23 cellular contexts compared by ENCODE assay signal in the genomic region with DNA sequence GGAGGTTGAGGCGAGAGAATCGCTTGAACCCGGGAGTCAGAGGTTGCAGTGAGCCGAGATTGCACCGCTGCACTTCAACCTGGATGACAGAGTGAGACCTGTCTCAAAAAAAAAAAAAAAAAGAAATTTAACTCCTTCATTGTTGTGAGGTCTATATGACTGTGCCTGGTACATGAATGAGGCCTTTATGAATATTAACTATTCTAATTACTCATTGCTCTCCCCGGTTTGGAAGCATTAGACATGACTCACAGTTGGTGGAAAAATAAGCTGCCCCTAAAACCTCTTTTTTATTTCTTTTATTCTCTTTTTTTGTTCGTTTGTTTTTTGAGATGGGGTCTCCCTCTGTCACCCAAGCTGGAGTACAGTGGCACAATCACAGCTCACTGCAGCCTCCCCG. TPM values are rescaled to one million over a fixed set of nuclear protein-coding genes. Genes with fewer than 3 reads are reported as not detected.
DNase-seq lines count a peak whose midpoint lies in the region; ATAC-seq, FAIRE-seq and TF ChIP-seq lines count a peak whose summit lies in the region.
"Had no signal": no experiment of that assay in that cellular context is flagged by ENCODE, and none has a peak within 500 bp of the region (broad histone marks: within the 10 kb centered on the region; RNA-seq: fewer than 3 reads in every experiment).

No MANE protein-coding gene starts in this region.

- peaks cover 0 to 4% (median 0%) of the 10 kb centered on the region in 8 donors for H3K9me3 Mint-ChIP-seq in CD4-positive, alpha-beta memory T cell
- H3K9me3 Mint-ChIP-seq: CD4-positive, alpha-beta T cell; IgD-negative memory B cell had no signal

- intact Hi-C loops in Right ventricle myocardium superior (cut with DNase I) = no loop called here
- intact Hi-C loops in CD4-positive, alpha-beta memory T cell (cut with micrococcal nuclease) = no loop called here

- no peaks in the 10 kb centered on the region for H3K36me3 Mint-ChIP-seq in CD4-positive, alpha-beta memory T cell
- H3K36me3 Mint-ChIP-seq: IgD-negative memory B cell had no signal

- no peaks in the 10 kb centered on the region for H3K79me2 ChIP-seq in osteoblast (ENCODE audit: insufficient read depth, low read length)

- TF ChIP-seq CTCF in right atrium auricular region (IDR thresholded peaks at IDR 0.05) (no peak), bronchial epithelial cell (IDR thresholded peaks at IDR 0.05; ENCODE audit: insufficient read depth, low read length, severe bottlenecking) (no peak), osteoblast (IDR thresholded peaks at IDR 0.05; ENCODE audit: extremely low read depth, low read depth, low read length) (no peak)

- peaks cover 2% of the 10 kb centered on the region for H4K20me1 ChIP-seq in osteoblast (ENCODE audit: insufficient read depth, low read length)

- H3K4me1 ChIP-seq in right atrium auricular region = peaks cover 0 to 8% of the 10 kb centered on the region in 2 donors
- no peaks in the 10 kb centered on the region for H3K4me1 ChIP-seq in osteoblast (ENCODE audit: insufficient read depth, low read length)
- H3K4me1 ChIP-seq in CD4-positive, alpha-beta memory T cell (ENCODE audit: insufficient read depth, low read length) = no peaks in the 10 kb centered on the region
- H3K4me1 ChIP-seq: A549, HAP-1 had no signal

- peaks cover 34 to 38% of the 10 kb centered on the region in 2 donors for H3K27me3 Mint-ChIP-seq in CD4-positive, alpha-beta memory T cell

- FAIRE-seq in bronchial epithelial cell (lab: Jason Lieb, UNC) = no peak
- FAIRE-seq: A549, GM12892, GM18507, H1, HepG2 had no signal

- DNase-seq in activated CD4-positive, CD25-positive, alpha-beta regulatory T cell (lab: John Stamatoyannopoulos, UW) = no peak
- DNase-seq in right atrium auricular region (ENCODE audit: low spot score) (no peak), Right ventricle myocardium superior (no peak), bronchial epithelial cell (ENCODE audit: low read depth) (peak; percentile 39), osteoblast (ENCODE audit: insufficient read length, low spot score, missing footprints) (peak; percentile 52)
- DNase-seq in CD4-positive, alpha-beta memory T cell = no peak
- DNase-seq: AML-193; Calu3; CD4-positive, alpha-beta T cell; DMS79 treated with DMSO at 0.1 percent for 48 hours had no signal

- no peak overlapping the region for H2AFZ ChIP-seq in osteoblast (ENCODE audit: low read length)

- peak; percentile 73 to 83 for ATAC-seq in activated CD4-positive, CD25-positive, alpha-beta regulatory T cell treated with anti-CD3 and anti-CD28 coated beads, Interleukin-2, amount 50 U/mL, for 24 hours
- no peak for ATAC-seq in Right ventricle myocardium superior (ENCODE audit: poor library complexity)
- no peak for ATAC-seq in GM18873 (IDR thresholded peaks at IDR 0.05; ENCODE audit: low FRiP score, unreplicated experiment)
- ATAC-seq: A549 had no signal

- H3K36me3 ChIP-seq in right atrium auricular region = peaks cover 19% of the 10 kb centered on the region
- no peaks in the 10 kb centered on the region for H3K36me3 ChIP-seq in bronchial epithelial cell (ENCODE audit: control insufficient read depth, insufficient read depth, low read length)
- H3K36me3 ChIP-seq in osteoblast (ENCODE audit: insufficient read depth, low read length) = no peaks in the 10 kb centered on the region
- no peaks in the 10 kb centered on the region for H3K36me3 ChIP-seq in CD4-positive, alpha-beta memory T cell (ENCODE audit: insufficient read depth, low read length)
- H3K36me3 ChIP-seq: HAP-1 had no signal

- CTCF ChIA-PET in CD4-positive, alpha-beta memory T cell (lab: Charles Lee; ENCODE audit: partially characterized antibody) = interaction anchor here (1.1 kb wide), 1 partner anchor 37 kb away, joined by 5 read pairs; no protein-coding TSS in a partner anchor

- H3K27me3 ChIP-seq in right atrium auricular region (peaks cover 0 to 4% of the 10 kb centered on the region in 2 donors), bronchial epithelial cell (ENCODE audit: control insufficient read depth, insufficient read depth, low read length) (peaks cover 24% of the 10 kb centered on the region), osteoblast (ENCODE audit: insufficient read depth, low read length) (peaks cover 31% of the 10 kb centered on the region)
- H3K27me3 ChIP-seq in CD4-positive, alpha-beta memory T cell (ENCODE audit: insufficient read depth, low read length) = peaks cover 8% of the 10 kb centered on the region

- H3K4me3 ChIP-seq in right atrium auricular region = no peak overlapping the region
- H3K4me3 ChIP-seq in bronchial epithelial cell (ENCODE audit: low read depth, low read length) = no peak overlapping the region
- no peak overlapping the region for H3K4me3 ChIP-seq in osteoblast (ENCODE audit: insufficient read depth, low read length)
- no peak overlapping the region for H3K4me3 ChIP-seq in CD4-positive, alpha-beta memory T cell (ENCODE audit: low read length in 2 of 2)
- H3K4me3 ChIP-seq: A549, HAP-1 had no signal

- H3K9me3 ChIP-seq in right atrium auricular region (no peaks in the 10 kb centered on the region), osteoblast (ENCODE audit: low read depth, low read length) (no peaks in the 10 kb centered on the region)
- no peaks in the 10 kb centered on the region for H3K9me3 ChIP-seq in CD4-positive, alpha-beta memory T cell (ENCODE audit: control insufficient read depth in 1 of 2, low read length in 2 of 2)
- H3K9me3 ChIP-seq: A549, HAP-1 had no signal

- H3K4me3 Mint-ChIP-seq in CD4-positive, alpha-beta memory T cell = no peak overlapping the region
- H3K4me3 Mint-ChIP-seq: CD4-positive, alpha-beta T cell; IgD-negative memory B cell had no signal

- POLR2A ChIA-PET in CD4-positive, alpha-beta memory T cell (lab: Charles Lee; ENCODE audit: partially characterized antibody) = no interaction called here

- H3K27ac ChIP-seq in right atrium auricular region (peak overlapping the region; percentile 72 to 94), osteoblast (ENCODE audit: low read depth, low read length) (no peak overlapping the region)
- no peak overlapping the region for H3K27ac ChIP-seq in CD4-positive, alpha-beta memory T cell (ENCODE audit: low read depth, low read length)
- H3K27ac ChIP-seq: 22Rv1, A549, C4-2B had no signal

- H3K4me1 Mint-ChIP-seq in CD4-positive, alpha-beta memory T cell = peaks cover 0 to 5% (median 2%) of the 10 kb centered on the region in 4 donors

- no peak overlapping the region for H3K27ac Mint-ChIP-seq in CD4-positive, alpha-beta memory T cell
- H3K27ac Mint-ChIP-seq: CD4-positive, alpha-beta T cell; IgD-negative memory B cell had no signal

- H3K4me2 ChIP-seq in osteoblast (ENCODE audit: insufficient read depth, low read length) = no peak overlapping the region
- H3K4me2 ChIP-seq: A549 had no signal

RNA-seq across cellular contexts. Expression of gene NPPB, which starts 3.3 kb away (rescaled TPM):
- total RNA-seq in right atrium auricular region = over 10,000 TPM in 1 of 2 donors, 1,000 to 10,000 TPM in 1; 1,081 to 10,488 TPM
- 5.1 TPM for total RNA-seq in Right ventricle myocardium superior
- total RNA-seq in bronchial epithelial cell = not detected in 2 replicates
- total RNA-seq in osteoblast = not detected in 2 replicates
- not detected for total RNA-seq in CD4-positive, alpha-beta memory T cell
- polyA plus RNA-seq in CD4-positive, alpha-beta memory T cell = not detected
- total RNA-seq: Calu3; CD4-positive, alpha-beta T cell; G401; HepG2 had no signal
- polyA plus RNA-seq: IgD-negative memory B cell had no signal

RNA-seq across cellular contexts. Expression of gene NPPA, which starts 7.8 kb away (rescaled TPM):
- over 10,000 TPM; 98,870 to 132,613 TPM for total RNA-seq in right atrium auricular region
- 25.3 TPM for total RNA-seq in Right ventricle myocardium superior
- total RNA-seq in bronchial epithelial cell = not detected in 2 replicates
- total RNA-seq in osteoblast = not detected in 2 replicates
- total RNA-seq in CD4-positive, alpha-beta memory T cell = not detected
- polyA plus RNA-seq in CD4-positive, alpha-beta memory T cell = not detected
- total RNA-seq: Calu3; CD4-positive, alpha-beta T cell; G401; H1; HepG2 had no signal
- polyA plus RNA-seq: A549, BJ, H1, HepG2, IgD-negative memory B cell had no signal

RNA-seq across cellular contexts. Expression of gene CLCN6, which starts 49.4 kb away (rescaled TPM):
- 10 to 100 TPM; 14.8 to 15.2 TPM for total RNA-seq in right atrium auricular region
- 15.2 TPM for total RNA-seq in Right ventricle myocardium superior
- 4.5 and 6.6 TPM in 2 replicates for total RNA-seq in bronchial epithelial cell
- 21.0 and 22.4 TPM in 2 replicates for total RNA-seq in osteoblast
- 10 to 100 TPM; 20.8 to 20.9 TPM for total RNA-seq in CD4-positive, alpha-beta memory T cell
- polyA plus RNA-seq in CD4-positive, alpha-beta memory T cell = 1 to 10 TPM; 1.4 to 2.6 TPM

RNA-seq across cellular contexts. Expression of gene MTHFR, which starts 49.7 kb away (rescaled TPM):
- 10 to 100 TPM; 38.5 to 53.9 TPM for total RNA-seq in right atrium auricular region
- total RNA-seq in Right ventricle myocardium superior = 34.6 TPM
- total RNA-seq in bronchial epithelial cell = 16.3 and 21.6 TPM in 2 replicates
- 32.6 and 34.5 TPM in 2 replicates for total RNA-seq in osteoblast
- total RNA-seq in CD4-positive, alpha-beta memory T cell = 10 to 100 TPM; 52.7 to 54.2 TPM
- 1 to 10 TPM; 2.3 to 6.9 TPM for polyA plus RNA-seq in CD4-positive, alpha-beta memory T cell

Comparison
In these comparisons a context has a peak if more than half of its experiments do, and no peak if none do; other contexts are left out.
1. RNA of gene NPPB, which starts 3.3 kb away (total RNA-seq): 1,081 to 10,488 TPM in right atrium auricular region; 5.1 TPM in Right ventricle myocardium superior (single experiment), not detected in bronchial epithelial cell, not detected in osteoblast and not detected in CD4-positive, alpha-beta memory T cell; every median in the first group is over 100 times any median in the second.
2. RNA of gene NPPA, which starts 7.8 kb away (total RNA-seq): 98,870 to 132,613 TPM in right atrium auricular region; 25.3 TPM in Right ventricle myocardium superior (single experiment), not detected in bronchial epithelial cell, not detected in osteoblast and not detected in CD4-positive, alpha-beta memory T cell; every median in the first group is over 1,000 times any median in the second.
3. ATAC-seq: peak in activated CD4-positive, CD25-positive, alpha-beta regulatory T cell treated with anti-CD3 and anti-CD28 coated beads, Interleukin-2, amount 50 U/mL, for 24 hours (2 of 2); none in Right ventricle myocardium superior (single experiment) and GM18873 (single experiment).
4. DNase-seq: peak in bronchial epithelial cell (single experiment) and osteoblast (single experiment); none in activated CD4-positive, CD25-positive, alpha-beta regulatory T cell (0 of 4), right atrium auricular region (single experiment), Right ventricle myocardium superior (single experiment) and CD4-positive, alpha-beta memory T cell (0 of 5).
5. H3K27ac ChIP-seq: peak in right atrium auricular region (2 of 2); none in osteoblast (single experiment) and CD4-positive, alpha-beta memory T cell (single experiment).